ENCODE assay signal across 8 cellular contexts in the genomic region with DNA sequence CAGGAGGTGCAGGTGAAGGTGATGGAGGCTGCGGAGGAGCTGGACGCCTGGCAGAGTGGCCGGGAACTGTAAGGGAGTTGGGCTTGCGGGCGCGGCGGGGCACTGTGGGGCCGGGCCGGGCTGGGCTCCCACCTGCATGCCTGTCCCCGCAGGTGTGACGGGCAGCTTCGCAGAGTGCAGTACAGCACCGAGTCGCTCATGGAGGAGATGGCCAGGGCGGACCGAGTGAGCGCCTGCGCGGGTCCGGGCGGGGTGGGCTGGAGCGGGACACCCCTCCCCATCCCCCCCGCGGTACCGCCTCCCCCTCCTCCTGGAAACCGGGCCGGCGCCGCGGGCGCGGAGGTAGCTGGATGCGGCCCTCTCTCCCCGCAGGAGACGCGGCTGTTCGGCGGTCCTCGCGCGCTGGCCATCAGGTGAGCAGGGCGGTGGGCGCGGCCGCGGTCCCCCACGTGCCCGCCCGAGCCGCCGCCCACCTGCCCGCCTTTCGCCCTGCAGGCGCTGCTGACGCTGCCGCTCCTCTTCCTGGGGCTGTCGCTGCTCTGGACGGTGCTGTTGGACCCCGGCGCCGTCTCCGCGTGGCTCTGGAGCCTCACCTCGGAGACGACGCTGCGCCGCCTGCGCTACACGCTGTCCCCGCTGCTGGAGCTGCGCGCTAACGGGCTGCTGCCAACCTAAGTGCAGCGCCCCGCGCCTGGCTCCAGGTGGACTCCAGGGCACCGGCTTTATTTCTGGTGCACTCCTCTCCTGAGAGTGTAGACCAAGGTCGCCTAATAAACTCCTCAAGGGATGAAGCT.
DNase-seq lines count a peak whose midpoint lies in the region; ATAC-seq and TF ChIP-seq lines count a peak whose summit lies in the region.
"Not testable (repeated sequence)": the region's sequence is repeated elsewhere in the genome, so short reads cannot be mapped to it uniquely, and the experiment has no call there.

No MANE protein-coding gene starts in this region.

- H3F3A ChIP-seq in PC-9 (ENCODE audit: insufficient read depth, low read depth) = not testable (repeated sequence)

- not testable (repeated sequence) for H3K9me3 Mint-ChIP-seq in chondrocyte (ENCODE audit: low read depth)

- H3K9me2 ChIP-seq in PC-9 (ENCODE audit: insufficient read depth) = not testable (repeated sequence)

- H4K20me1 ChIP-seq in PC-9 (ENCODE audit: insufficient read depth) = not testable (repeated sequence)

- H3K4me1 Mint-ChIP-seq in chondrocyte (ENCODE audit: low read depth) = not testable (repeated sequence)

- not testable (repeated sequence) for BruUV-seq in PC-9 (replicated peaks; lab: Mats Ljungman, UMichigan)

- not testable (repeated sequence) for H3K27ac Mint-ChIP-seq in chondrocyte (ENCODE audit: unreplicated experiment)

- not testable (repeated sequence) for TF ChIP-seq CTCF in PC-9 (conservative IDR thresholded peaks at IDR 0.05); upper lobe of right lung (IDR thresholded peaks at IDR 0.05)
- peak; percentile 24 for TF ChIP-seq CTCF in chondrocyte (IDR thresholded peaks at IDR 0.05)

- not testable (repeated sequence) for H3K9me3 ChIP-seq in PC-9 (ENCODE audit: insufficient read depth, low read depth); upper lobe of right lung

- H3K4me1 ChIP-seq in PC-9 (replicated peaks; ENCODE audit: insufficient read depth); upper lobe of right lung: not testable (repeated sequence)

- CTCF ChIA-PET in PC-9 (lab: Charles Lee) = interaction anchor here (0.5 kb wide), 1 partner anchor 16 kb away, joined by 7 read pairs; no protein-coding TSS in a partner anchor

- not testable (repeated sequence) for H3K36me3 Mint-ChIP-seq in chondrocyte (ENCODE audit: low read depth)

- not testable (repeated sequence) for H3K27me3 ChIP-seq in PC-9 (ENCODE audit: insufficient read depth, low read depth); upper lobe of right lung

- not testable (repeated sequence) for H3K36me3 ChIP-seq in PC-9 (ENCODE audit: low read depth); upper lobe of right lung

- not testable (repeated sequence) for H2AFZ ChIP-seq in PC-9

- not testable (repeated sequence) for H3K79me2 ChIP-seq in PC-9 (ENCODE audit: low read depth)

- POLR2A ChIA-PET in PC-9 (lab: Charles Lee; ENCODE audit: unreplicated experiment) = interaction anchor here (0.7 kb wide), 1 partner anchor 19 kb away, joined by 6 read pairs; no protein-coding TSS in a partner anchor

- H3K4me2 ChIP-seq in PC-9 = peak overlapping the region; percentile 67

- peak; percentile 7 for ATAC-seq in GM18498 (IDR thresholded peaks at IDR 0.05; ENCODE audit: unreplicated experiment)
- peak; percentile 3 for ATAC-seq in HG03521 (IDR thresholded peaks at IDR 0.05; ENCODE audit: unreplicated experiment)
- not testable (repeated sequence) for ATAC-seq in upper lobe of right lung

- H3K27me3 Mint-ChIP-seq in chondrocyte (ENCODE audit: low read depth) = not testable (repeated sequence)

- not testable (repeated sequence) for H3K27ac ChIP-seq in PC-9, upper lobe of right lung

- peak overlapping the region; percentile 38; the same call in 1 of the 2 replicates for H3K4me3 ChIP-seq in PC-9
- peak overlapping the region; percentile 62 for H3K4me3 ChIP-seq in upper lobe of right lung

- H3K4me3 Mint-ChIP-seq in chondrocyte (ENCODE audit: unreplicated experiment) = peak overlapping the region; percentile 46

- intact Hi-C loops in PC-9 (cut with micrococcal nuclease; ENCODE audit: unreplicated experiment) = loop anchor here (5.0 kb wide), 1 partner anchor 137 kb away; no protein-coding TSS in a partner anchor
- intact Hi-C loops in posterior vena cava (cut with DNase I); upper lobe of right lung (cut with DNase I): not testable (repeated sequence)

- peak in 1 of 2 experiments; percentile 29 for DNase-seq in PC-9
- peak; percentile 32 for DNase-seq in activated CD8-positive, alpha-beta memory T cell treated with anti-CD3 and anti-CD28 coated beads, Interleukin-2, amount 50 U/mL, for 4 hours
- DNase-seq in chondrocyte (ENCODE audit: low spot score) = not testable (repeated sequence)
- DNase-seq in iPS-NIHi7 (ENCODE audit: extremely low spot score) = peak; percentile 36
- peak; percentile 62 for DNase-seq in posterior vena cava (ENCODE audit: low spot score)
- peak; percentile 72 for DNase-seq in upper lobe of right lung
